8 cellular contexts compared by ENCODE assay signal in genomic region chr9:111524731-111525055, GRCh38. TPM values are rescaled to one million over a fixed set of nuclear protein-coding genes. Genes with fewer than 3 reads are reported as not detected.
DNase-seq lines count a peak whose midpoint lies in the region; ATAC-seq and TF ChIP-seq lines count a peak whose summit lies in the region.

No MANE protein-coding gene starts in this region.

- H3K4me3 ChIP-seq in heart left ventricle: peak overlapping the region in 11 of 12 donors; percentile 73 to 98 (median 90)
- H3K4me3 ChIP-seq in mucosa of stomach (ENCODE audit: low read length): peak overlapping the region; percentile 87
- H3K4me3 ChIP-seq in vagina: peak overlapping the region; percentile 72 to 90

- ATAC-seq in heart left ventricle (no peak), Right ventricle myocardium inferior (no peak), HG03442 (IDR thresholded peaks at IDR 0.05; ENCODE audit: unreplicated experiment) (no peak)

- no peak for TF ChIP-seq POLR2A in heart left ventricle (IDR thresholded peaks at IDR 0.05)
- no peak for TF ChIP-seq POLR2A in vagina (IDR thresholded peaks at IDR 0.05)

- DNase-seq in heart left ventricle (no peak), Right ventricle myocardium inferior (ENCODE audit: missing footprints) (no peak), caudate nucleus (lab: John Stamatoyannopoulos, UW) (no peak), vagina (ENCODE audit: extremely low spot score in 2 of 2) (no peak), RPMI8226 (no peak), superior temporal gyrus (ENCODE audit: extremely low spot score) (no peak)

- H3K27ac ChIP-seq in heart left ventricle (peak overlapping the region in 2 of 12 donors; percentile 60 to 72), caudate nucleus (ENCODE audit: low read depth, low read length) (peak overlapping the region; percentile 93), vagina (peak overlapping the region; percentile 77)

- H3K36me3 ChIP-seq in heart left ventricle: peaks cover 0 to 25% (median 4%) of the 10 kb centered on the region in 9 donors
- H3K36me3 ChIP-seq in mucosa of stomach (ENCODE audit: control insufficient read depth, insufficient read depth, low read length): no peaks in the 10 kb centered on the region
- peaks cover 0 to 10% of the 10 kb centered on the region in 2 donors for H3K36me3 ChIP-seq in vagina

- H3K9ac ChIP-seq in mucosa of stomach (ENCODE audit: low read length): peak overlapping the region; percentile 80

- peaks cover 0 to 9% (median 0%) of the 10 kb centered on the region in 9 donors for H3K27me3 ChIP-seq in heart left ventricle
- H3K27me3 ChIP-seq in mucosa of stomach (ENCODE audit: control insufficient read depth, insufficient read depth, low read length): no peaks in the 10 kb centered on the region
- no peaks in the 10 kb centered on the region for H3K27me3 ChIP-seq in vagina

- H3K9me3 ChIP-seq in heart left ventricle (no peaks in the 10 kb centered on the region), mucosa of stomach (ENCODE audit: control insufficient read depth, low read length) (no peaks in the 10 kb centered on the region), vagina (no peaks in the 10 kb centered on the region)

- H3K4me1 ChIP-seq in heart left ventricle (peaks cover 0 to 14% (median 6%) of the 10 kb centered on the region in 12 donors), mucosa of stomach (ENCODE audit: control insufficient read depth, insufficient read depth, low read length) (no peaks in the 10 kb centered on the region), vagina (peaks cover 17% of the 10 kb centered on the region)

- WGBS in heart left ventricle, 4 donors: 25 to 40% (median 35%) methylated on average over 6 to 7 of the region's 7 CpGs

- no peak for TF ChIP-seq CTCF in heart left ventricle (IDR thresholded peaks at IDR 0.05)
- no peak for TF ChIP-seq CTCF in vagina (IDR thresholded peaks at IDR 0.05)

- intact Hi-C loops in heart left ventricle (cut with DNase I) (loop anchor here in 2 of 10 donors (2.0 to 10.0 kb wide), 4 partner anchors 40 to 80 kb away; partner anchors contain the start of gene ECPAS (in 1 of the 2)), Right ventricle myocardium inferior (cut with DNase I) (loop anchor here (2.0 kb wide), 1 partner anchor 38 kb away; no protein-coding TSS in a partner anchor), vagina (cut with DNase I) (no loop called here)

RNA-seq across cellular contexts. Expression of gene ZNF483, which starts 0.3 kb away (rescaled TPM):
- total RNA-seq in heart left ventricle (10 to 100 TPM in 2 of 9 donors, 1 to 10 TPM in 7; 1.4 to 13.9 (median 5.3) TPM), Right ventricle myocardium inferior (4.2 TPM), vagina (8.8 TPM)
- under 1 TPM; 0.22 to 0.61 TPM for polyA plus RNA-seq in heart left ventricle

RNA-seq across cellular contexts. Expression of gene ECPAS, which starts 40.5 kb away (rescaled TPM):
- total RNA-seq in heart left ventricle (100 to 1,000 TPM in 7 of 9 donors, 10 to 100 TPM in 2; 73.2 to 116 (median 103) TPM), Right ventricle myocardium inferior (108 TPM), vagina (62.9 TPM)
- 10 to 100 TPM; 28.9 to 43.3 TPM for polyA plus RNA-seq in heart left ventricle
